1 cellular context compared by ENCODE assay signal in the genomic region with DNA sequence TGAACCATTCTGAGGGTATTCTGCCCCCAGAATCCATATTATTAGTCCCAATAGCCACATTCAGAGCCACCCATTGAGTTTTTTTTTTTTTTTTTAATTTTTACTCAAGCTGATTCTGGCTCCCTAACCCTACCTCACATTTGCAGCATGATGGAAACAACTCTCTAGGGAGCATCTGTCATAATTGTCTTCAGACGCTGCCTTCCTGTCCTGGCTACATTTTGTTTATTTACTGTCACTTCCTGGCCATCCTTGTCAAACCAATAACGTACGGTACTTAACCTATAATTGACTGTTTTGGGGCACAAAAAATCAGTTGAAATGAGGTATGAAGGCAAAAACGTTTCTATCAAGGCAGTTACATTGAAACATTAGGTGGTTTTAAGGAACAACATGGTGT.
TF ChIP-seq lines count a peak whose summit lies in the region.

No MANE protein-coding gene starts in this region.

TF ChIP-seq in endothelial cell of umbilical vein, 7 proteins besides CTCF, POLR2A, EP300 and RAD21 (continued from another document):
- no peak for TF ChIP-seq JUN (IDR thresholded peaks at IDR 0.05; ENCODE audit: borderline replicate concordance, insufficient read depth, insufficient read length, low read depth)
- TF ChIP-seq, protein P1, sequence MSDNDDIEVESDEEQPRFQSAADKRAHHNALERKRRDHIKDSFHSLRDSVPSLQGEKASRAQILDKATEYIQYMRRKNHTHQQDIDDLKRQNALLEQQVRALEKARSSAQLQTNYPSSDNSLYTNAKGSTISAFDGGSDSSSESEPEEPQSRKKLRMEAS (IDR thresholded peaks at IDR 0.05; ENCODE audit: insufficient read depth, insufficient read length): no peak
- no peak for TF ChIP-seq POLR2AphosphoS5 (IDR thresholded peaks at IDR 0.05; ENCODE audit: insufficient read depth, low read depth, low read length)
- TF ChIP-seq GATA2 (IDR thresholded peaks at IDR 0.05; ENCODE audit: insufficient read depth, insufficient read length, low read depth, low read length): no peak
- no peak for TF ChIP-seq FOS (IDR thresholded peaks at IDR 0.05; ENCODE audit: borderline replicate concordance, insufficient read depth, low read length)
